8 cellular contexts compared by ENCODE assay signal in the genomic region with DNA sequence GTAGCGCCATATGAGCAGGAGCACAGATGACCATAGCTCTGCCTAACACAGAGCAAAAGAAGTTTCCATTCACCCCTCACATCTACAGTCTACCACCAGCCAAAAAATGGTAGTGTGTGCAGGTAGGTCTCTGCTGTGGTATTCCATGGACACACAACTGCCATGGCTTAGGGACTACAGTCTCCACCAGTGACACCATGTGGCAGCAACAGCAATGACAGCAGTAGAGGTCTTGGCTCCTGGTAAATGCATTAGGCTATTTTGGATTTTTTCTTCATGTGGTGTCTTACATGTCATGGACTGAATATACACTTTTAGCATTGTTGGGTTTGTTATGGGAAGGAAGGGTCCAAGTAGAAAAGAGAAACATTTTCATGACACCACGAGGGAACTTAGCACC.
A peak's percentile ranks its signal among the peaks of the same experiment; 100 is the strongest.
DNase-seq lines count a peak whose midpoint lies in the region; ATAC-seq and TF ChIP-seq lines count a peak whose summit lies in the region.

No MANE protein-coding gene starts in this region.

- no peaks in the 10 kb centered on the region for H3K36me3 ChIP-seq in A673 (ENCODE audit: insufficient read depth, low read length, poor library complexity, severe bottlenecking)

- intact Hi-C loops in A673 (cut with micrococcal nuclease; ENCODE audit: unreplicated experiment) (loop anchor here (2.0 kb wide), 1 partner anchor 452 kb away; no protein-coding TSS in a partner anchor), lower leg skin (cut with DNase I; ENCODE audit: low total_unique reads) (no loop called here)

- no peaks in the 10 kb centered on the region for H3K27me3 ChIP-seq in A673 (replicated peaks; ENCODE audit: insufficient read depth, low read depth, low read length, poor library complexity)

- POLR2A ChIA-PET in A673 (lab: Charles Lee; ENCODE audit: low non-redundant PET): no interaction called here

- no peaks in the 10 kb centered on the region for H3K4me1 ChIP-seq in A673 (ENCODE audit: insufficient read depth, low read length, poor library complexity, severe bottlenecking)

- CTCF ChIA-PET in A673 (lab: Charles Lee): no interaction called here

- H3K27ac Mint-ChIP-seq in effector memory CD8-positive, alpha-beta T cell: no peak overlapping the region

- no peaks in the 10 kb centered on the region for H3K9me3 Mint-ChIP-seq in effector memory CD8-positive, alpha-beta T cell

- no peak overlapping the region for H3K4me3 Mint-ChIP-seq in effector memory CD8-positive, alpha-beta T cell

- no peaks in the 10 kb centered on the region for H3K36me3 Mint-ChIP-seq in effector memory CD8-positive, alpha-beta T cell (ENCODE audit: insufficient read depth)

- no peak overlapping the region for H3K27ac ChIP-seq in A673 (ENCODE audit: low read depth, low read length, poor library complexity, severe bottlenecking)

- DNase-seq in A673 (ENCODE audit: low spot score) (peak; percentile 62), HuH-7 (ENCODE audit: low spot score) (peak; percentile 5), epithelial cell of esophagus (ENCODE audit: low read depth) (peak; percentile 51), lower leg skin (ENCODE audit: low spot score in 2 of 2) (no peak), DMS79 (lab: John Stamatoyannopoulos, UW) (no peak), hepatic stellate cell (ENCODE audit: low spot score) (no peak)
- no peak for DNase-seq in effector memory CD8-positive, alpha-beta T cell

- no peak overlapping the region for H3K4me3 ChIP-seq in A673 (ENCODE audit: low read depth, low read length, poor library complexity, severe bottlenecking)
- no peak overlapping the region for H3K4me3 ChIP-seq in epithelial cell of esophagus (ENCODE audit: low read length)
- H3K4me3 ChIP-seq in lower leg skin (ENCODE audit: low read depth, poor library complexity, severe bottlenecking): no peak overlapping the region

- BruUV-seq in A673 (replicated peaks; lab: Mats Ljungman, UMichigan): no TSS peak

- H3K27me3 Mint-ChIP-seq in effector memory CD8-positive, alpha-beta T cell: no peaks in the 10 kb centered on the region

- no peak for TF ChIP-seq POLR2A in lower leg skin (IDR thresholded peaks at IDR 0.05)

- no peaks in the 10 kb centered on the region for H3K4me1 Mint-ChIP-seq in effector memory CD8-positive, alpha-beta T cell (ENCODE audit: low read depth in 2 of 2)

- WGBS in lower leg skin, 2 donors: 81 to 83% methylated on average over 2 of the region's 2 CpGs

- ATAC-seq in GM19025 (IDR thresholded peaks at IDR 0.05; ENCODE audit: low read depth, unreplicated experiment): peak; percentile 48
- ATAC-seq in effector memory CD8-positive, alpha-beta T cell (replicated peaks): no peak

- no peaks in the 10 kb centered on the region for H3K9me3 ChIP-seq in A673 (ENCODE audit: low read depth, low read length, poor library complexity, severe bottlenecking)

- TF ChIP-seq CTCF in A673 (conservative IDR thresholded peaks at IDR 0.05; ENCODE audit: low read depth, low read length) (peak; percentile 77), epithelial cell of esophagus (IDR thresholded peaks at IDR 0.05; ENCODE audit: insufficient read depth, low read depth, low read length, missing control alignments) (peak; percentile 70), lower leg skin (IDR thresholded peaks at IDR 0.05) (no peak)

Comparison
In these comparisons a context has a peak if more than half of its experiments do, and no peak if none do; other contexts are left out.
1. DNase-seq: peak in A673 (single experiment), HuH-7 (single experiment) and epithelial cell of esophagus (single experiment); none in lower leg skin (0 of 2), effector memory CD8-positive, alpha-beta T cell (0 of 3), DMS79 (single experiment) and hepatic stellate cell (single experiment).
2. CTCF ChIP-seq: peak in A673 (single experiment) and epithelial cell of esophagus (single experiment); none in lower leg skin (0 of 3).